Comparison of ENCODE assay signal across 12 cellular contexts in genomic region chr12:94761559-94761958, GRCh38.
DNase-seq lines count a peak whose midpoint lies in the region; ATAC-seq and TF ChIP-seq lines count a peak whose summit lies in the region.
"Had no signal": no experiment of that assay in that cellular context is flagged by ENCODE, and none has a peak within 500 bp of the region (broad histone marks: within the 10 kb centered on the region; RNA-seq: fewer than 3 reads in every experiment).

No MANE protein-coding gene starts in this region.

- no peak overlapping the region for H3K4me2 ChIP-seq in trophoblast cell (ENCODE audit: low read length)

- H2BK5ac ChIP-seq in trophoblast cell (ENCODE audit: low read depth, low read length, poor library complexity), result no peak overlapping the region

- H3K27ac ChIP-seq in trophoblast cell (ENCODE audit: low read depth, low read length), result no peak overlapping the region

- CTCF ChIA-PET in activated CD8-positive, alpha-beta memory T cell treated with anti-CD3 and anti-CD28 coated beads, Interleukin-2, amount 10 ng/mL, durations not matched to agents 7 days and 5 days (lab: Charles Lee), result no interaction called here

- no peak overlapping the region for H3K4me3 Mint-ChIP-seq in activated CD8-positive, alpha-beta memory T cell treated with anti-CD3 and anti-CD28 coated beads, Interleukin-2, amount 10 ng/mL, durations not matched to agents 7 days and 5 days

- H3K27ac Mint-ChIP-seq in activated CD8-positive, alpha-beta memory T cell treated with anti-CD3 and anti-CD28 coated beads, Interleukin-2, amount 10 ng/mL, durations not matched to agents 7 days and 5 days, result no peak overlapping the region

- H3K4ac ChIP-seq in trophoblast cell (ENCODE audit: low read depth, low read length), result no peak overlapping the region

- H3K14ac ChIP-seq in trophoblast cell (ENCODE audit: low read length), result no peak overlapping the region

- H2AK5ac ChIP-seq in trophoblast cell (ENCODE audit: low read length), result no peak overlapping the region

- H3K4me3 ChIP-seq in epithelial cell of esophagus (ENCODE audit: low read length), result no peak overlapping the region
- H3K4me3 ChIP-seq in trophoblast cell (ENCODE audit: low read depth, low read length), result no peak overlapping the region
- H3K4me3 ChIP-seq: BLaER1 treated with 17β-estradiol and CSF1 and Interleukin-3, amounts not matched to agents 10 nM and 100 nM had no signal

- no peaks in the 10 kb centered on the region for H3K36me3 Mint-ChIP-seq in activated CD8-positive, alpha-beta memory T cell treated with anti-CD3 and anti-CD28 coated beads, Interleukin-2, amount 10 ng/mL, durations not matched to agents 7 days and 5 days

- WGBS in trophoblast cell (ENCODE audit: extremely low coverage, insufficient coverage, insufficient read length), result no CpG with 5 or more reads among the region's 3 CpGs

- ATAC-seq in activated CD8-positive, alpha-beta memory T cell treated with anti-CD3 and anti-CD28 coated beads, Interleukin-2, amount 10 ng/mL, durations not matched to agents 7 days and 5 days, result peak; percentile 41
- no peak for ATAC-seq in HG03039 (IDR thresholded peaks at IDR 0.05; ENCODE audit: unreplicated experiment)

- no peak overlapping the region for H3K18ac ChIP-seq in trophoblast cell (ENCODE audit: low read length)

- peaks cover 14% of the 10 kb centered on the region for H3K4me1 Mint-ChIP-seq in activated CD8-positive, alpha-beta memory T cell treated with anti-CD3 and anti-CD28 coated beads, Interleukin-2, amount 10 ng/mL, durations not matched to agents 7 days and 5 days

- H3K9me3 ChIP-seq in trophoblast cell (ENCODE audit: insufficient read depth, low read depth, low read length), result no peaks in the 10 kb centered on the region
- H3K9me3 ChIP-seq: BLaER1 treated with 17β-estradiol and CSF1 and Interleukin-3, amounts not matched to agents 10 nM and 100 nM had no signal

- H3K9ac ChIP-seq in trophoblast cell (ENCODE audit: low read length), result no peak overlapping the region
- H3K9ac ChIP-seq: BLaER1 treated with 17β-estradiol and CSF1 and Interleukin-3, amounts not matched to agents 10 nM and 100 nM had no signal

- H3K4me1 ChIP-seq in trophoblast cell (ENCODE audit: control insufficient read depth in 1 of 2, insufficient read depth in 2 of 2, low read length in 2 of 2), result peaks cover 0 to 1% of the 10 kb centered on the region in 2 experiments

- DNase-seq in activated CD8-positive, alpha-beta memory T cell treated with anti-CD3 and anti-CD28 coated beads, Interleukin-2, amount 10 ng/mL, durations not matched to agents 7 days and 5 days, result no peak
- no peak for DNase-seq in activated CD8-positive, alpha-beta memory T cell treated with anti-CD3 and anti-CD28 coated beads, Interleukin-2, amount 50 U/mL, for 48 hours
- DNase-seq in NCI-H226, result peak; percentile 91
- peak; percentile 97 for DNase-seq in epithelial cell of esophagus (ENCODE audit: low read depth)
- DNase-seq in trophoblast cell, result peak; percentile 89 to 94
- no peak for DNase-seq in activated effector memory CD4-positive, alpha-beta T cell treated with Interleukin-2 at 50 U/mL for 16 hours
- DNase-seq in GM19238 (ENCODE audit: insufficient read length, low spot score), result no peak
- DNase-seq: activated gamma-delta T cell, NCI-H345, T-helper 9 cell had no signal

- no peak overlapping the region for H4K12ac ChIP-seq in trophoblast cell (ENCODE audit: low read depth, low read length)

- H2AFZ ChIP-seq in trophoblast cell (ENCODE audit: insufficient read depth, low read length, poor library complexity), result no peak overlapping the region

- H3K9me3 Mint-ChIP-seq in activated CD8-positive, alpha-beta memory T cell treated with anti-CD3 and anti-CD28 coated beads, Interleukin-2, amount 10 ng/mL, durations not matched to agents 7 days and 5 days (ENCODE audit: low read depth), result no peaks in the 10 kb centered on the region

- H2BK120ac ChIP-seq in trophoblast cell (ENCODE audit: insufficient read depth, low read length, poor library complexity), result no peak overlapping the region

- H3K36me3 ChIP-seq in trophoblast cell (ENCODE audit: control insufficient read depth in 1 of 2, insufficient read depth in 2 of 2, low read length in 2 of 2), result no peaks in the 10 kb centered on the region
- H3K36me3 ChIP-seq: BLaER1 treated with 17β-estradiol and CSF1 and Interleukin-3, amounts not matched to agents 10 nM and 100 nM had no signal

- H3K79me2 ChIP-seq in trophoblast cell (ENCODE audit: control insufficient read depth, insufficient read depth, low read length, poor library complexity), result no peaks in the 10 kb centered on the region

- H3K79me1 ChIP-seq in trophoblast cell (ENCODE audit: low read length), result no peaks in the 10 kb centered on the region

- no peak overlapping the region for H4K91ac ChIP-seq in trophoblast cell (ENCODE audit: low read depth, low read length)

- H3K23ac ChIP-seq in trophoblast cell (ENCODE audit: low read length), result no peak overlapping the region

- H2BK12ac ChIP-seq in trophoblast cell (ENCODE audit: low read length), result no peak overlapping the region

- H3K27me3 Mint-ChIP-seq in activated CD8-positive, alpha-beta memory T cell treated with anti-CD3 and anti-CD28 coated beads, Interleukin-2, amount 10 ng/mL, durations not matched to agents 7 days and 5 days, result peaks cover 17% of the 10 kb centered on the region

- no peak overlapping the region for H4K8ac ChIP-seq in trophoblast cell (ENCODE audit: low read depth, low read length)

- TF ChIP-seq CTCF in epithelial cell of esophagus (IDR thresholded peaks at IDR 0.05; ENCODE audit: insufficient read depth, low read depth, low read length, missing control alignments), result no peak

- no peaks in the 10 kb centered on the region for H3K27me3 ChIP-seq in trophoblast cell (ENCODE audit: insufficient read depth, low read length)
- H3K27me3 ChIP-seq: BLaER1 treated with 17β-estradiol and CSF1 and Interleukin-3, amounts not matched to agents 10 nM and 100 nM had no signal

Comparison
In these comparisons a context has a peak if more than half of its experiments do, and no peak if none do; other contexts are left out.
1. DNase-seq: peak in NCI-H226 (single experiment), epithelial cell of esophagus (single experiment) and trophoblast cell (2 of 2); none in activated CD8-positive, alpha-beta memory T cell treated with anti-CD3 and anti-CD28 coated beads, Interleukin-2, amount 10 ng/mL, durations not matched to agents 7 days and 5 days (single experiment), activated CD8-positive, alpha-beta memory T cell treated with anti-CD3 and anti-CD28 coated beads, Interleukin-2, amount 50 U/mL, for 48 hours (single experiment), activated effector memory CD4-positive, alpha-beta T cell treated with Interleukin-2 at 50 U/mL for 16 hours (single experiment) and GM19238 (single experiment).